ENCODE assay signal across 14 cellular contexts in the genomic region with DNA sequence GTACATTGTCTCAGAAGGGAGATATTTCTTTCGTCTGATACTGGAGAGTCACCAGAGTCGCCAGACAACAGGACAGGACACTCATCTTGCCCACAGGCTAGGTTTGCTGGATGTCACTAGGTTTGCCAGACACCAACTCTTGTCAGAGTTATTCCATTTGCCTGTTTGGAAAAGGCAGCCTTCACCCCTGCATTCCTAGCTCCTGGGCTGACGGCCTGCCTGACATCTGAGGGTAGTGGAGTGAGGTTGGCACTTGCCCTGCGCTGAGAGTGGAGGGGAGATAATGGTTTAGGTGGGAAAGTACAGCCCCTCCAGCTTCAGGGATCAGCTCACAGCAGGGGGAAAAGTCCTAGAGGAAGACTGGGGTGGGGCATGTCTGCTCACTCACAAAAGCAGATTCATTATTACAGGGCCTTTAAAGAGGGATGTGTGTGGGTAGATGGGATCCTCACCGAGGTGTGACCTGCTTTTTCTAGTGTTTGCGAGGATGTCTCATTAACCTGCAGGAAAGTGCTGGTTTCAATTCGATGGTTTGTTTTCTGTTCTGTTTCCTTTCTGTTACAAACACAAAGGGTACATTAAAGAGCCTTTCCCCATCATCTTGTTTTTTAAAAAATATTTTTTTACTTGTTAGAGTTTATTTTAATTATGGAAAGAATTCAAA.
DNase-seq lines count a peak whose midpoint lies in the region; ATAC-seq, FAIRE-seq and TF ChIP-seq lines count a peak whose summit lies in the region.
"Had no signal": no experiment of that assay in that cellular context is flagged by ENCODE, and none has a peak within 500 bp of the region (broad histone marks: within the 10 kb centered on the region; RNA-seq: fewer than 3 reads in every experiment).

No MANE protein-coding gene starts in this region.

- H3K9me3 Mint-ChIP-seq in Caco-2 (ENCODE audit: unreplicated experiment) (peaks cover 8% of the 10 kb centered on the region), endodermal cell (no peaks in the 10 kb centered on the region)
- H3K9me3 Mint-ChIP-seq: activated naive CD4-positive, alpha-beta T cell treated with anti-CD3 and anti-CD28 coated beads, Interleukin-2, amount 10 ng/mL, durations not matched to agents 7 days and 5 days; central memory CD8-positive, alpha-beta T cell; stimulated activated effector memory CD8-positive, alpha-beta T cell treated with anti-CD3 and anti-CD28 coated beads, Interleukin-12 subunit alpha, Interleukin-12 subunit beta, amount 100 ng/mL, for 72 hours had no signal

- CTCF ChIA-PET in Caco-2 (lab: Charles Lee), result no interaction called here
- CTCF ChIA-PET in RWPE1 (lab: Yijun Ruan, JAX), result no interaction called here

- H3K4me3 Mint-ChIP-seq in Caco-2 (ENCODE audit: unreplicated experiment), result no peak overlapping the region
- no peak overlapping the region for H3K4me3 Mint-ChIP-seq in endodermal cell
- H3K4me3 Mint-ChIP-seq: activated naive CD4-positive, alpha-beta T cell treated with anti-CD3 and anti-CD28 coated beads, Interleukin-2, amount 10 ng/mL, durations not matched to agents 7 days and 5 days; central memory CD8-positive, alpha-beta T cell; stimulated activated effector memory CD8-positive, alpha-beta T cell treated with anti-CD3 and anti-CD28 coated beads, Interleukin-12 subunit alpha, Interleukin-12 subunit beta, amount 100 ng/mL, for 72 hours had no signal

- H3K4me1 Mint-ChIP-seq in Caco-2 (ENCODE audit: low read depth, unreplicated experiment) (peaks cover 30% of the 10 kb centered on the region), endodermal cell (peaks cover 9% of the 10 kb centered on the region)
- H3K4me1 Mint-ChIP-seq: activated naive CD4-positive, alpha-beta T cell treated with anti-CD3 and anti-CD28 coated beads, Interleukin-2, amount 10 ng/mL, durations not matched to agents 7 days and 5 days; stimulated activated effector memory CD8-positive, alpha-beta T cell treated with anti-CD3 and anti-CD28 coated beads, Interleukin-12 subunit alpha, Interleukin-12 subunit beta, amount 100 ng/mL, for 72 hours had no signal

- H3K9me3 ChIP-seq in Caco-2, result no peaks in the 10 kb centered on the region
- peaks cover 7% of the 10 kb centered on the region for H3K9me3 ChIP-seq in endodermal cell (ENCODE audit: control insufficient read depth, low read length)
- H3K9me3 ChIP-seq in upper lobe of right lung, result no peaks in the 10 kb centered on the region
- H3K9me3 ChIP-seq: prostate gland had no signal

- H3K4me1 ChIP-seq in Caco-2, result peaks cover 52% of the 10 kb centered on the region
- no peaks in the 10 kb centered on the region for H3K4me1 ChIP-seq in endodermal cell (ENCODE audit: control insufficient read depth, insufficient read depth, low read length)
- no peaks in the 10 kb centered on the region for H3K4me1 ChIP-seq in upper lobe of right lung
- H3K4me1 ChIP-seq: prostate gland had no signal

- peaks cover 14% of the 10 kb centered on the region for H3K36me3 Mint-ChIP-seq in Caco-2 (ENCODE audit: insufficient read depth, unreplicated experiment)
- H3K36me3 Mint-ChIP-seq in endodermal cell (ENCODE audit: low read depth), result no peaks in the 10 kb centered on the region
- H3K36me3 Mint-ChIP-seq: activated naive CD4-positive, alpha-beta T cell treated with anti-CD3 and anti-CD28 coated beads, Interleukin-2, amount 10 ng/mL, durations not matched to agents 7 days and 5 days; stimulated activated effector memory CD8-positive, alpha-beta T cell treated with anti-CD3 and anti-CD28 coated beads, Interleukin-12 subunit alpha, Interleukin-12 subunit beta, amount 100 ng/mL, for 72 hours had no signal

- no peak for TF ChIP-seq CTCF in Caco-2 (IDR thresholded peaks at IDR 0.05; ENCODE audit: insufficient read depth in 1 of 2, low read depth in 1 of 2, low read length in 1 of 2, severe bottlenecking in 1 of 2, unreplicated experiment in 1 of 2)
- TF ChIP-seq CTCF in endodermal cell (conservative IDR thresholded peaks at IDR 0.05), result no peak
- TF ChIP-seq CTCF in RWPE1 (conservative IDR thresholded peaks at IDR 0.05; ENCODE audit: low read depth), result no peak
- TF ChIP-seq CTCF in upper lobe of right lung (IDR thresholded peaks at IDR 0.05), result no peak

- H3K4me3 ChIP-seq in Caco-2 (ENCODE audit: low read depth, low read length) (no peak overlapping the region), endodermal cell (ENCODE audit: low read length) (no peak overlapping the region), upper lobe of right lung (no peak overlapping the region)
- H3K4me3 ChIP-seq: prostate gland had no signal

- H3K27ac ChIP-seq in endodermal cell (ENCODE audit: low read depth, low read length) (no peak overlapping the region), RWPE1 (no peak overlapping the region), upper lobe of right lung (no peak overlapping the region)
- H3K27ac ChIP-seq: HL-60, prostate gland had no signal

- ATAC-seq in HG02852 (IDR thresholded peaks at IDR 0.05; ENCODE audit: unreplicated experiment) (peak; percentile 79), HG03439 (IDR thresholded peaks at IDR 0.05; ENCODE audit: unreplicated experiment) (no peak), upper lobe of right lung (no peak)
- ATAC-seq: stimulated activated effector memory CD8-positive, alpha-beta T cell treated with anti-CD3 and anti-CD28 coated beads, Interleukin-12 subunit alpha, Interleukin-12 subunit beta, amount 100 ng/mL, for 72 hours had no signal

- peak overlapping the region; percentile 55 for H3K27ac Mint-ChIP-seq in Caco-2 (ENCODE audit: unreplicated experiment)
- H3K27ac Mint-ChIP-seq in endodermal cell, result no peak overlapping the region
- H3K27ac Mint-ChIP-seq: activated naive CD4-positive, alpha-beta T cell treated with anti-CD3 and anti-CD28 coated beads, Interleukin-2, amount 10 ng/mL, durations not matched to agents 7 days and 5 days; stimulated activated effector memory CD8-positive, alpha-beta T cell treated with anti-CD3 and anti-CD28 coated beads, Interleukin-12 subunit alpha, Interleukin-12 subunit beta, amount 100 ng/mL, for 72 hours had no signal

- WGBS in endodermal cell (ENCODE audit: insufficient coverage in 1 of 2, insufficient read length in 1 of 2), 2 experiments, result 79 to 81% methylated on average over 5 to 7 of the region's 7 CpGs

- no TSS peak for BruUV-seq in Caco-2 (replicated peaks; lab: Mats Ljungman, UMichigan)

- H3K9ac ChIP-seq in endodermal cell (ENCODE audit: extremely low read depth, low read length, poor library complexity, severe bottlenecking), result no peak overlapping the region

- peak; percentile 51 for FAIRE-seq in GM19239 (lab: Jason Lieb, UNC)

- H3K27me3 ChIP-seq in Caco-2 (replicated peaks; ENCODE audit: control insufficient read depth, insufficient read depth, low read length) (no peaks in the 10 kb centered on the region), endodermal cell (ENCODE audit: control insufficient read depth, insufficient read depth, low read length, poor library complexity, severe bottlenecking) (no peaks in the 10 kb centered on the region), upper lobe of right lung (no peaks in the 10 kb centered on the region)

- POLR2A ChIA-PET in Caco-2 (lab: Charles Lee), result no interaction called here
- POLR2A ChIA-PET in RWPE1 (lab: Yijun Ruan, JAX; ENCODE audit: low non-redundant PET), result no interaction called here

- H3K27me3 Mint-ChIP-seq in Caco-2 (ENCODE audit: insufficient read depth, unreplicated experiment) (no peaks in the 10 kb centered on the region), endodermal cell (ENCODE audit: insufficient read depth) (no peaks in the 10 kb centered on the region)
- H3K27me3 Mint-ChIP-seq: activated naive CD4-positive, alpha-beta T cell treated with anti-CD3 and anti-CD28 coated beads, Interleukin-2, amount 10 ng/mL, durations not matched to agents 7 days and 5 days; central memory CD8-positive, alpha-beta T cell had no signal

- DNase-seq in Caco-2, result no peak
- no peak for DNase-seq in GM19239 (ENCODE audit: insufficient read length, low spot score)
- DNase-seq in endodermal cell, result peak; percentile 55
- no peak for DNase-seq in NCI-H1092 treated with DMSO at 0.1 percent for 48 hours (lab: John Stamatoyannopoulos, UW)
- DNase-seq in RWPE1 (ENCODE audit: low spot score), result no peak
- DNase-seq in upper lobe of right lung, result no peak
- DNase-seq: activated naive CD4-positive, alpha-beta T cell treated with anti-CD3 and anti-CD28 coated beads, Interleukin-2, amount 10 ng/mL, durations not matched to agents 7 days and 5 days; stimulated activated CD4-positive, alpha-beta T cell treated with anti-CD3 and anti-CD28 coated beads, Interleukin-2, amount 100 ng/mL, for 24 hours had no signal

- intact Hi-C loops in Caco-2 (cut with micrococcal nuclease; ENCODE audit: unreplicated experiment) (loop anchor here (5.0 kb wide), 1 partner anchor 116 kb away; no protein-coding TSS in a partner anchor), upper lobe of right lung (cut with DNase I) (no loop called here)

- H3K36me3 ChIP-seq in Caco-2 (ENCODE audit: control insufficient read depth, insufficient read depth, low read length) (no peaks in the 10 kb centered on the region), endodermal cell (ENCODE audit: control insufficient read depth, insufficient read depth, low read length) (no peaks in the 10 kb centered on the region), upper lobe of right lung (no peaks in the 10 kb centered on the region)
- H3K36me3 ChIP-seq: prostate gland had no signal
